Comparison of ENCODE assay signal across 13 cellular contexts in genomic region chr18:58911241-58911640, GRCh38. TPM values are rescaled to one million over a fixed set of nuclear protein-coding genes. Genes with fewer than 3 reads are reported as not detected.
DNase-seq lines count a peak whose midpoint lies in the region; ATAC-seq and TF ChIP-seq lines count a peak whose summit lies in the region.
"Had no signal": no experiment of that assay in that cellular context is flagged by ENCODE, and none has a peak within 500 bp of the region (broad histone marks: within the 10 kb centered on the region; RNA-seq: fewer than 3 reads in every experiment).

No MANE protein-coding gene starts in this region.

- POLR2A ChIA-PET in AG04450 (lab: Yijun Ruan, JAX), result no interaction called here

- CTCF ChIA-PET in AG04450 (lab: Charles Lee), result interaction anchor here (1.8 kb wide), 1 partner anchor 159 kb away, joined by 7 read pairs; no protein-coding TSS in a partner anchor

- peaks cover 43% of the 10 kb centered on the region for H3K4me1 Mint-ChIP-seq in progenitor cell of endocrine pancreas (ENCODE audit: low read depth)

- no peaks in the 10 kb centered on the region for H3K9me3 Mint-ChIP-seq in progenitor cell of endocrine pancreas (ENCODE audit: low read depth)

- H3K27ac ChIP-seq in AG04450 (ENCODE audit: low read depth, low read length), result peak overlapping the region; percentile 21

- no peak overlapping the region for H3K4me3 ChIP-seq in AG04450 (ENCODE audit: low read depth, low read length)
- no peak overlapping the region for H3K4me3 ChIP-seq in fibroblast of villous mesenchyme (ENCODE audit: low read depth, low read length)
- H3K4me3 ChIP-seq: K562, pancreas had no signal

- H3K9me3 ChIP-seq in AG04450 (ENCODE audit: control insufficient read depth, insufficient read depth, low read length), result no peaks in the 10 kb centered on the region
- H3K9me3 ChIP-seq: pancreas had no signal

- H3K27ac Mint-ChIP-seq in progenitor cell of endocrine pancreas, result peak overlapping the region; percentile 83
- H3K27ac Mint-ChIP-seq: activated CD8-positive, alpha-beta T cell treated with anti-CD3 and anti-CD28 coated beads, Interleukin-2, amount 10 ng/mL, durations not matched to agents 7 days and 5 days had no signal

- H3K36me3 Mint-ChIP-seq in progenitor cell of endocrine pancreas (ENCODE audit: insufficient read depth), result peaks cover 20% of the 10 kb centered on the region

- H3K27me3 Mint-ChIP-seq in progenitor cell of endocrine pancreas, result no peaks in the 10 kb centered on the region

- DNase-seq in AG04450 (ENCODE audit: low read depth, low spot score) (no peak), RPMI7951 (ENCODE audit: low read depth) (peak; percentile 15), fibroblast of villous mesenchyme (ENCODE audit: low read depth) (peak; percentile 83), progenitor cell of endocrine pancreas (ENCODE audit: low spot score, unreplicated experiment) (no peak), GDM1 (lab: John Stamatoyannopoulos, UW) (no peak)
- no peak for DNase-seq in activated CD4-positive, alpha-beta T cell treated with anti-CD3 and anti-CD28 coated beads for 4 hours
- DNase-seq: activated CD8-positive, alpha-beta T cell treated with anti-CD3 and anti-CD28 coated beads, Interleukin-2, amount 10 ng/mL, durations not matched to agents 7 days and 5 days; AML-193; NCI-H226; pancreas had no signal

- no peaks in the 10 kb centered on the region for H3K27me3 ChIP-seq in AG04450 (ENCODE audit: control insufficient read depth, insufficient read depth, low read length)
- H3K27me3 ChIP-seq: pancreas had no signal

- no peak for ATAC-seq in HG02798 (IDR thresholded peaks at IDR 0.05; ENCODE audit: poor library complexity, unreplicated experiment)
- ATAC-seq in HG03521 (IDR thresholded peaks at IDR 0.05; ENCODE audit: unreplicated experiment), result no peak
- ATAC-seq: activated CD8-positive, alpha-beta T cell treated with anti-CD3 and anti-CD28 coated beads, Interleukin-2, amount 10 ng/mL, durations not matched to agents 7 days and 5 days; K562 had no signal

- H3K4me3 Mint-ChIP-seq in progenitor cell of endocrine pancreas (ENCODE audit: low read depth), result no peak overlapping the region
- H3K4me3 Mint-ChIP-seq: activated CD8-positive, alpha-beta T cell treated with anti-CD3 and anti-CD28 coated beads, Interleukin-2, amount 10 ng/mL, durations not matched to agents 7 days and 5 days had no signal

- TF ChIP-seq CTCF in AG04450 (IDR thresholded peaks at IDR 0.05; ENCODE audit: low read depth, low read length), result no peak
- no peak for TF ChIP-seq CTCF in fibroblast of villous mesenchyme (IDR thresholded peaks at IDR 0.05; ENCODE audit: insufficient read depth, low read depth, low read length)
- TF ChIP-seq CTCF in progenitor cell of endocrine pancreas (IDR thresholded peaks at IDR 0.05; ENCODE audit: unreplicated experiment), result no peak

RNA-seq across cellular contexts. Expression of gene ZNF532, which starts 46.6 kb away (rescaled TPM):
- 68.7 and 69.7 TPM in 2 replicates for polyA plus RNA-seq in AG04450 (2011; rRNA removed)
- 140 and 153 TPM in 2 replicates for polyA minus RNA-seq in AG04450 (2011; rRNA and poly(A)+ RNA removed)
- 16.8 and 17.8 TPM in 2 replicates for total RNA-seq in RPMI7951 (2014; rRNA removed; shearing (Covaris generic))
- total RNA-seq in fibroblast of villous mesenchyme, result 45.1 and 45.8 TPM in 2 replicates
- total RNA-seq in progenitor cell of endocrine pancreas, result 184 and 190 TPM in 2 replicates
- polyA plus RNA-seq: K562 had no signal

Comparison
In these comparisons a context has a peak if more than half of its experiments do, and no peak if none do; other contexts are left out.
1. DNase-seq: peak in RPMI7951 (single experiment) and fibroblast of villous mesenchyme (single experiment); none in AG04450 (single experiment), progenitor cell of endocrine pancreas (single experiment), GDM1 (single experiment) and activated CD4-positive, alpha-beta T cell treated with anti-CD3 and anti-CD28 coated beads for 4 hours (0 of 2).